Comparison of ENCODE assay signal across 1 cellular context in genomic region chr22:39171623-39172264, GRCh38.
TF ChIP-seq lines count a peak whose summit lies in the region.

No MANE protein-coding gene starts in this region.

TF ChIP-seq in endothelial cell of umbilical vein, 7 proteins besides CTCF, POLR2A, EP300 and RAD21 (continued from another document):
- TF ChIP-seq JUN (IDR thresholded peaks at IDR 0.05; ENCODE audit: borderline replicate concordance, insufficient read depth, insufficient read length, low read depth) (no peak), GATA2 (IDR thresholded peaks at IDR 0.05; ENCODE audit: insufficient read depth, insufficient read length, low read depth, low read length) (no peak), POLR2AphosphoS5 (IDR thresholded peaks at IDR 0.05; ENCODE audit: insufficient read depth, low read depth, low read length) (no peak)
